In the genomic region with DNA sequence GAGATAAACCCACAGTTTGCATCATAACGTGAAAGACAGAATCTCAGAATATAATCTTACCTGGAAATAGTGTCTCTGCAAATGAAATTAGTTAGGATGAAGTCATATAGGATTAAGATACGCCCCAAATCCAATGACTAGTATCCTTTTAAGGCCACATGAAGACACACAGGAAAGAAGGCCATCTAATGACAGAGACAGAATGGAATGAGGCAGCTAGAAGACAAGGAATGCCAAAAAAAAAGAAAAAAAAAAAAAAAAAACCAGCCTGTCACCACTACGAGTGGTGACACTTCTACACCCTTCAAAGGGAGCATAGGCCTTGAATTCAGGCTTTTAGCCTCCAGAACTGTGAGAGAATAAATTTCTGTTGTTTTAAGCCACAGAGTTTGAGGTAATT, we compare ENCODE assay signal across 14 cellular contexts.
DNase-seq lines count a peak whose midpoint lies in the region; ATAC-seq and TF ChIP-seq lines count a peak whose summit lies in the region.
"Had no signal": no experiment of that assay in that cellular context is flagged by ENCODE, and none has a peak within 500 bp of the region (broad histone marks: within the 10 kb centered on the region; RNA-seq: fewer than 3 reads in every experiment).

No MANE protein-coding gene starts in this region.

- TF ChIP-seq CTCF in AG10803 (conservative IDR thresholded peaks at IDR 0.05; ENCODE audit: low read length) = no peak

- no peaks in the 10 kb centered on the region for H3K36me3 ChIP-seq in GM23248 (ENCODE audit: low read depth)
- H3K36me3 ChIP-seq: BLaER1 treated with 17β-estradiol and CSF1 and Interleukin-3, amounts not matched to agents 10 nM and 100 nM; HAP-1 had no signal

- H4K20me1 ChIP-seq in GM23248 (ENCODE audit: insufficient read depth) = no peaks in the 10 kb centered on the region
- H4K20me1 ChIP-seq: BLaER1 treated with 17β-estradiol and CSF1 and Interleukin-3, amounts not matched to agents 10 nM and 100 nM had no signal

- ATAC-seq in HG03025 (IDR thresholded peaks at IDR 0.05; ENCODE audit: low FRiP score, unreplicated experiment) = no peak
- no peak for ATAC-seq in activated CD4-positive, CD25-positive, alpha-beta regulatory T cell treated with anti-CD3 and anti-CD28 coated beads, Interleukin-2, amount 50 U/mL, for 24 hours
- ATAC-seq in HG03196 (IDR thresholded peaks at IDR 0.05; ENCODE audit: unreplicated experiment) = no peak

- H2AFZ ChIP-seq in GM23248 = no peak overlapping the region

- DNase-seq in AG10803 (ENCODE audit: low read depth) (peak; percentile 34), GM23248 (peak; percentile 32), RPMI7951 (ENCODE audit: low read depth) (peak; percentile 55), kidney tubule cell (ENCODE audit: low spot score) (peak; percentile 8), HT-29 (ENCODE audit: low spot score) (no peak)
- DNase-seq: Calu3; CD4-positive, CD25-positive, alpha-beta regulatory T cell; DMS 273 treated with DMSO at 0.1 percent for 48 hours; GDM1 had no signal

- H3F3A ChIP-seq in GM23248 (ENCODE audit: insufficient read depth) = peaks cover 26% of the 10 kb centered on the region

- no peak overlapping the region for H3K4me3 ChIP-seq in AG10803 (ENCODE audit: low read length)
- no peak overlapping the region for H3K4me3 ChIP-seq in GM23248
- H3K4me3 ChIP-seq: BLaER1 treated with 17β-estradiol and CSF1 and Interleukin-3, amounts not matched to agents 10 nM and 100 nM; HAP-1 had no signal

- H3K27me3 ChIP-seq in GM23248 (replicated peaks; ENCODE audit: insufficient read depth) = no peaks in the 10 kb centered on the region
- H3K27me3 ChIP-seq: BLaER1 treated with 17β-estradiol and CSF1 and Interleukin-3, amounts not matched to agents 10 nM and 100 nM had no signal

- no peaks in the 10 kb centered on the region for H3K9me3 ChIP-seq in GM23248 (ENCODE audit: low read depth)
- H3K9me3 ChIP-seq: HAP-1 had no signal

- no peak overlapping the region for H3K9ac ChIP-seq in GM23248
- H3K9ac ChIP-seq: BLaER1 treated with 17β-estradiol and CSF1 and Interleukin-3, amounts not matched to agents 10 nM and 100 nM had no signal

- H3K79me2 ChIP-seq in GM23248 (ENCODE audit: insufficient read depth) = no peaks in the 10 kb centered on the region

- no peaks in the 10 kb centered on the region for H3K9me2 ChIP-seq in GM23248 (ENCODE audit: insufficient read depth)

- WGBS in GM23248 (ENCODE audit: low coverage in 1 of 2, low lambda C conversion rate in 2 of 2, missing lambda C conversion rate in 2 of 2), 2 experiments = 46 to 51% methylated on average over 3 of the region's 3 CpGs

- H3K27ac ChIP-seq in GM23248 = no peak overlapping the region
- H3K27ac ChIP-seq: BLaER1 treated with 17β-estradiol and CSF1 and Interleukin-3, amounts not matched to agents 10 nM and 100 nM had no signal

- no peak overlapping the region for H3K4me2 ChIP-seq in GM23248 (ENCODE audit: unreplicated experiment)
- H3K4me2 ChIP-seq: BLaER1 treated with 17β-estradiol and CSF1 and Interleukin-3, amounts not matched to agents 10 nM and 100 nM had no signal

- peaks cover 20% of the 10 kb centered on the region for H3K4me1 ChIP-seq in GM23248 (ENCODE audit: insufficient read depth)
- H3K4me1 ChIP-seq: BLaER1 treated with 17β-estradiol and CSF1 and Interleukin-3, amounts not matched to agents 10 nM and 100 nM had no signal

- in situ Hi-C loops in GM23248 (cut with MboI) = no loop called here
